Comparison of ENCODE assay signal across 8 cellular contexts in genomic region chr2:238231251-238231793, GRCh38. TPM values are rescaled to one million over a fixed set of nuclear protein-coding genes. Genes with fewer than 3 reads are reported as not detected.
DNase-seq lines count a peak whose midpoint lies in the region; ATAC-seq and TF ChIP-seq lines count a peak whose summit lies in the region.

No MANE protein-coding gene starts in this region.

- peak; percentile 70 for ATAC-seq in HG02852 (IDR thresholded peaks at IDR 0.05; ENCODE audit: unreplicated experiment)
- ATAC-seq in GM18519 (IDR thresholded peaks at IDR 0.05; ENCODE audit: low FRiP score, unreplicated experiment), result no peak

- DNase-seq in DMS114 treated with DMSO at 0.1 percent for 48 hours (lab: John Stamatoyannopoulos, UW; ENCODE audit: unreplicated experiment) (peak; percentile 24), cerebellum (ENCODE audit: low spot score) (peak; percentile 91), left kidney (ENCODE audit: low read depth, low spot score) (peak; percentile 90), RWPE1 (ENCODE audit: low spot score) (no peak)
- peak; percentile 70 for DNase-seq in activated CD4-positive, CD25-positive, alpha-beta regulatory T cell treated with anti-CD3 and anti-CD28 coated beads, Interleukin-2, amount 50 U/mL, for 72 hours
- DNase-seq in stimulated activated CD4-positive, alpha-beta T cell treated with anti-CD3 and anti-CD28 coated beads, Interleukin-1b, Interleukin-23, amount 100 ng/mL, for 1 hour (ENCODE audit: low read depth in 2 of 2), result peak; percentile 42 to 63

- CTCF ChIA-PET in RWPE1 (lab: Yijun Ruan, JAX), result no interaction called here

- POLR2A ChIA-PET in RWPE1 (lab: Yijun Ruan, JAX; ENCODE audit: low non-redundant PET), result no interaction called here

- no peak for TF ChIP-seq CTCF in RWPE1 (conservative IDR thresholded peaks at IDR 0.05; ENCODE audit: low read depth)

- H3K27ac ChIP-seq in RWPE1, result no peak overlapping the region

RNA-seq across cellular contexts. Expression of gene HES6, which starts 8.5 kb away (rescaled TPM):
- total RNA-seq in cerebellum, result 45.3 TPM

RNA-seq across cellular contexts. Expression of gene ILKAP, which starts 27.8 kb away (rescaled TPM):
- total RNA-seq in cerebellum, result 48.8 TPM

RNA-seq across cellular contexts. Expression of gene PER2, which starts 57.1 kb away (rescaled TPM):
- total RNA-seq in cerebellum, result 7.5 TPM
